8 cellular contexts compared by ENCODE assay signal in the genomic region with DNA sequence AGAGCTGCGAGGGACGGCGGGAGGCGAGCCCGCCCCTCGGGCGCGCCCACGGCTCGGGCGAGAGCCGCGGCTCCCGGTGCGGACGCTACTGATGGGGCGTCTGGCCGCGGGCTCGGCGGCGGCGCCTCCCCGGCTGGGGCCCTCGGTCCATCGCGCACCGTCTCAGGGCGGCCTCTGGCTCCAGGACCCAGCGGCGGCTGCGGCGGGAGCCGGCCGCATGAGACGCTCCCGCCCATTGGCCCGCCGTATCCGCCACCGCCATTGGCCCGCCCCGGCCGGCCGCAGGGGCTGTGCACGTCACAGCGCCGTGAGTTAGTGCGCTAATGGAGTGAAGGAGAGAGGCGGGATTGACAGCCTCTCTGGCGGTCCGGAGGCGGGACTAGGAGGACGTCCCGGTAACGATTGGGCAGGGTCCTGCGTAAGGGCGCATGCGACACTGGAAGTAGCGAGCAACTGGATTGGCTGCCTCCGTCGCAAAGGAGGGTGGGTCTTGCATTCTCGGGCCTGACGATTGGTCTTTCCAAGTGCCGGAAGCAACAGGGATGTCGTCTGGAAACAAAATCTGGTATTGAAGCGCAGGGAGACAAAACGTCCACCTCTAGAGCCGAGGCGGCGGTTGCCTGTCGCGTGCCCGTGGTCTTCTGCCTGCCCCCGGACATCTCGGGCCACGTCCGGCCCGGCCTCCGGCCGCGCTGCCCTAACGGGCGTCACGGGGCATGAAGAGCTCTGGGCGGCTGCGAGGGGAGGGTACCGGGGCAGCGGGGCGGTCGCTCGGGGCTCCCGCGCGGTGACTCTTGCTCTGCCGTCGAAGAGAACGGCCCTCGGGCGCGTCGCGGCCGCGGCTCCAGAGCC. TPM values are rescaled to one million over a fixed set of nuclear protein-coding genes. Genes with fewer than 3 reads are reported as not detected.
A peak's percentile ranks its signal among the peaks of the same experiment; 100 is the strongest.
DNase-seq lines count a peak whose midpoint lies in the region; ATAC-seq and TF ChIP-seq lines count a peak whose summit lies in the region.

Gene ANKRD11, minus strand, starts transcription at position 176 of the 852 bp plus-strand sequence. CDS start 173,542 bp downstream, outside the sequence.

- no peak within 1 kb of the TSS for H2BK20ac ChIP-seq in H9 (ENCODE audit: low read depth, low read length, poor library complexity, severe bottlenecking)

- H3K4me3 ChIP-seq in MG63: peak within 1 kb of the TSS; percentile 89
- H3K4me3 ChIP-seq in fibroblast of the aortic adventitia (ENCODE audit: low read depth, low read length): peak within 1 kb of the TSS; percentile 91

- no peak within 1 kb of the TSS for H3T11ph ChIP-seq in H9 (ENCODE audit: low read length)

- H3K23ac ChIP-seq in H9 (ENCODE audit: insufficient read length, low read depth, low read length): no peak within 1 kb of the TSS

- H3K27ac Mint-ChIP-seq in H9 (peak within 1 kb of the TSS; percentile 98 to 99 (median 98)), nephron progenitor cell (peak within 1 kb of the TSS; percentile 96)
- peak within 1 kb of the TSS; percentile 99 to 100 for H3K27ac Mint-ChIP-seq in stimulated activated naive CD8-positive, alpha-beta T cell treated with anti-CD3 and anti-CD28 coated beads, Interleukin-15, amount 100 ng/mL, for 72 hours

- no peaks in the 10 kb centered on the region for H3K36me3 ChIP-seq in MG63

- H3K4me1 ChIP-seq in H9 (ENCODE audit: insufficient read depth, low read length): peaks cover 3% of the 10 kb centered on the region; the same call in 1 of the 2 replicates

- no peak within 1 kb of the TSS for H4K91ac ChIP-seq in H9 (ENCODE audit: insufficient read length, low read depth, low read length)

- TF ChIP-seq CTCF in H9 (conservative IDR thresholded peaks at IDR 0.05): no peak
- TF ChIP-seq CTCF in fibroblast of the aortic adventitia (IDR thresholded peaks at IDR 0.05; ENCODE audit: insufficient read depth, low read length): no peak
- TF ChIP-seq CTCF in nephron progenitor cell (IDR thresholded peaks at IDR 0.05): no peak

- H3K4me2 ChIP-seq in H9 (ENCODE audit: insufficient read depth, insufficient read length, low read length): peak within 1 kb of the TSS; percentile 100

- H3K4me3 Mint-ChIP-seq in H9 (peak within 1 kb of the TSS; percentile 91 to 95), nephron progenitor cell (peak within 1 kb of the TSS; percentile 96)
- H3K4me3 Mint-ChIP-seq in stimulated activated naive CD8-positive, alpha-beta T cell treated with anti-CD3 and anti-CD28 coated beads, Interleukin-15, amount 100 ng/mL, for 72 hours: peak within 1 kb of the TSS; percentile 90 to 96

- no peak within 1 kb of the TSS for H2BK5ac ChIP-seq in H9 (ENCODE audit: insufficient read length, low read length)

- H3K23me2 ChIP-seq in H9 (ENCODE audit: insufficient read length, low read depth, low read length, poor library complexity, severe bottlenecking): peaks cover 8% of the 10 kb centered on the region

- H4K5ac ChIP-seq in H9 (ENCODE audit: insufficient read length, low read depth, low read length): no peak within 1 kb of the TSS

- peaks cover 3% of the 10 kb centered on the region for H3K79me1 ChIP-seq in H9 (ENCODE audit: insufficient read depth, low read depth, low read length, poor library complexity, severe bottlenecking)

- no peak within 1 kb of the TSS for H2BK120ac ChIP-seq in H9 (ENCODE audit: low read depth, low read length, poor library complexity, severe bottlenecking)

- DNase-seq in ELR (ENCODE audit: low read depth) (peak; percentile 100), H9 (peak; percentile 100), MG63 (peak; percentile 98), SHP77 treated with DMSO at 0.1 percent for 48 hours (lab: John Stamatoyannopoulos, UW) (peak; percentile 100), fibroblast of the aortic adventitia (ENCODE audit: low read depth) (peak; percentile 100), nephron progenitor cell (peak; percentile 95)
- DNase-seq in activated effector memory CD4-positive, alpha-beta T cell treated with anti-CD3 and anti-CD28 coated beads, Interleukin-2, amount 50 U/mL, for 16 hours: peak; percentile 99
- DNase-seq in stimulated activated naive CD8-positive, alpha-beta T cell treated with anti-CD3 and anti-CD28 coated beads, Interleukin-15, amount 100 ng/mL, for 72 hours: peak; percentile 99

- H3K4ac ChIP-seq in H9 (ENCODE audit: low read depth, low read length): no peak within 1 kb of the TSS

- no CpG with 5 or more reads among the region's 105 CpGs for WGBS in H9 (ENCODE audit: extremely low coverage, insufficient read length, low lambda C conversion rate)

- H3K9ac ChIP-seq in H9 (ENCODE audit: extremely low read depth, insufficient read length, low read length): peak within 1 kb of the TSS; percentile 62

- H3K36me3 Mint-ChIP-seq in H9 (ENCODE audit: insufficient read depth in 1 of 3, low read depth in 3 of 3): peaks cover 0 to 10% (median 8%) of the 10 kb centered on the region in 3 experiments; a peak in 6 of 7 replicates
- peaks cover 10% of the 10 kb centered on the region for H3K36me3 Mint-ChIP-seq in nephron progenitor cell (ENCODE audit: low read depth)

- H3K27me3 Mint-ChIP-seq in H9 (ENCODE audit: low read depth) (no peaks in the 10 kb centered on the region), nephron progenitor cell (ENCODE audit: low read depth, poor library complexity) (peaks cover 2% of the 10 kb centered on the region)
- H3K27me3 Mint-ChIP-seq in stimulated activated naive CD8-positive, alpha-beta T cell treated with anti-CD3 and anti-CD28 coated beads, Interleukin-15, amount 100 ng/mL, for 72 hours: no peaks in the 10 kb centered on the region

- ATAC-seq in stimulated activated naive CD8-positive, alpha-beta T cell treated with anti-CD3 and anti-CD28 coated beads, Interleukin-15, amount 100 ng/mL, for 72 hours: peak; percentile 91

- H3K9me3 ChIP-seq in H9 (ENCODE audit: control insufficient read depth, low read depth, low read length) (no peaks in the 10 kb centered on the region), MG63 (no peaks in the 10 kb centered on the region)

- no peaks in the 10 kb centered on the region for H4K20me1 ChIP-seq in H9 (ENCODE audit: control insufficient read depth, insufficient read depth, insufficient read length)

- H3K14ac ChIP-seq in H9 (ENCODE audit: insufficient read depth, low read length): peak within 1 kb of the TSS; percentile 83; the same call in 1 of the 2 replicates

- H2AK5ac ChIP-seq in H9 (ENCODE audit: insufficient read length, low read length): no peak within 1 kb of the TSS

- H3K9me3 Mint-ChIP-seq in H9 (peaks cover 0 to 4% of the 10 kb centered on the region in 2 experiments; a peak in 1 of 5 replicates), nephron progenitor cell (no peaks in the 10 kb centered on the region)
- H3K9me3 Mint-ChIP-seq in stimulated activated naive CD8-positive, alpha-beta T cell treated with anti-CD3 and anti-CD28 coated beads, Interleukin-15, amount 100 ng/mL, for 72 hours: no peaks in the 10 kb centered on the region

- H4K8ac ChIP-seq in H9 (replicated peaks; ENCODE audit: insufficient read length, low read depth, low read length): no peak within 1 kb of the TSS

- H3K27ac ChIP-seq in H9 (ENCODE audit: insufficient read length, low read depth, low read length): no peak within 1 kb of the TSS

- H3K79me2 ChIP-seq in H9 (ENCODE audit: insufficient read depth, low read length): peaks cover 36% of the 10 kb centered on the region

- no peak within 1 kb of the TSS for H2BK15ac ChIP-seq in H9 (ENCODE audit: low read depth, low read length)

- H3K27me3 ChIP-seq in H9 (ENCODE audit: insufficient read depth, low read length): no peaks in the 10 kb centered on the region
- H3K27me3 ChIP-seq in MG63: no peaks in the 10 kb centered on the region

- H3K4me1 Mint-ChIP-seq in H9 (peaks cover 34 to 37% of the 10 kb centered on the region in 2 experiments), nephron progenitor cell (peaks cover 73% of the 10 kb centered on the region)
- H3K4me1 Mint-ChIP-seq in stimulated activated naive CD8-positive, alpha-beta T cell treated with anti-CD3 and anti-CD28 coated beads, Interleukin-15, amount 100 ng/mL, for 72 hours: peaks cover 67% of the 10 kb centered on the region

- H2AFZ ChIP-seq in H9 (ENCODE audit: low read length): no peak within 1 kb of the TSS

- H3K18ac ChIP-seq in H9 (ENCODE audit: insufficient read length, low read depth, low read length): no peak within 1 kb of the TSS

- no peak within 1 kb of the TSS for H3K56ac ChIP-seq in H9 (ENCODE audit: insufficient read length, low read depth, low read length)

- no peak within 1 kb of the TSS for H2BK12ac ChIP-seq in H9 (ENCODE audit: insufficient read length, low read depth, low read length)

RNA-seq across cellular contexts. Expression of gene ANKRD11, which starts in this region (rescaled TPM):
- total RNA-seq in H9 (2021) (178 and 181 TPM in 2 replicates), fibroblast of the aortic adventitia (ENCODE audit: low replicate concordance) (66.4 and 78.9 TPM in 2 replicates)
- 54.3 and 98.9 TPM in 2 replicates for total RNA-seq in MG63 (2014; rRNA removed; shearing (Covaris generic); ENCODE audit: low replicate concordance)
